In the genomic region with DNA sequence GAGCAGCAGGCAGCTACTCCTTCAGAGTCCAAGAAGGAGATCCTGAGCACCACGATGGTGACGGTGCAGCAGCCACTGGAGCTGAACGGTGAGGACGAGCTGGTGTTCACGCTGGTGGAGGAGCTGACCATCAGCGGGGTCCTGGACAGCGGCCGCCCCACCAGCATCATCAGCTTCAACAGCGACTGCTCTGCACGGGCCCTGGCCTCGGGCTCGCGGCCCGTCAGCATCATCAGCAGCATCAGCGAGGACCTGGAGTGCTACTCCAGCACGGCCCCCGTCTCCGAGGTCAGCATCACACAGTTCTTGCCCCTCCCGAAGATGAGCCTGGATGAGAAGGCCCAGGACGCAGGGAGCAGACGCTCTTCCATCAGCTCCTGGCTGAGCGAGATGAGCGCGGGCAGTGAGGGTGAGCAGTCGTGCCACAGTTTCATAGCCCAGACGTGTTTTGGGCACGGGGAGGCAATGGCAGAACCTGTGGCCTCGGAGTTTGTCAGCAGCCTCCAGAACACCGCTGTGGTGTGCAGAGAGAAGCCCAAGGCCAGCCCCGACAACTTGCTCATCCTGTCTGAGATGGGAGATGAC, we compare ENCODE assay signal across 19 cellular contexts.
"Had no signal": no experiment of that assay in that cellular context is flagged by ENCODE, and none has a peak within 500 bp of the region (broad histone marks: within the 10 kb centered on the region; RNA-seq: fewer than 3 reads in every experiment).

No MANE protein-coding gene starts in this region.

- H3K36me3 Mint-ChIP-seq: activated naive CD8-positive, alpha-beta T cell had no signal

- H3K9me3 Mint-ChIP-seq: brain; T-helper 1 cell treated with Interleukin-12 subunit alpha and Interleukin-12 subunit beta and Interleukin-4 antibody, amounts not matched to agents 30 μg/mL and 1 μg/mL, for 36 hours had no signal

- ATAC-seq: activated CD4-positive, CD25-positive, alpha-beta regulatory T cell treated with anti-CD3 and anti-CD28 coated beads, Interleukin-2, amount 50 U/mL, for 24 hours; activated CD8-positive, alpha-beta T cell treated with anti-CD3 and anti-CD28 coated beads, Interleukin-2, amount 10 ng/mL, durations not matched to agents 7 days and 5 days had no signal

- H3K27me3 ChIP-seq: cardiac muscle cell had no signal

- H3K4me3 Mint-ChIP-seq: activated CD8-positive, alpha-beta T cell treated with anti-CD3 and anti-CD28 coated beads, Interleukin-2, amount 10 ng/mL, durations not matched to agents 7 days and 5 days; activated naive CD8-positive, alpha-beta T cell; brain; T-helper 1 cell treated with Interleukin-12 subunit alpha and Interleukin-12 subunit beta and Interleukin-4 antibody, amounts not matched to agents 30 μg/mL and 1 μg/mL, for 36 hours had no signal

- H3K4me2 ChIP-seq: PC-9 had no signal

- H2AFZ ChIP-seq: PC-9 had no signal

- H3K27me3 Mint-ChIP-seq: activated naive CD8-positive, alpha-beta T cell had no signal

- DNase-seq: activated CD4-positive, alpha-beta T cell treated with anti-CD3 and anti-CD28 coated beads for 4 hours; activated CD8-positive, alpha-beta memory T cell treated with anti-CD3 and anti-CD28 coated beads, Interleukin-2, amount 50 U/mL, for 48 hours; activated CD8-positive, alpha-beta T cell treated with anti-CD3 and anti-CD28 coated beads, Interleukin-2, amount 10 ng/mL, durations not matched to agents 7 days and 5 days; activated naive CD4-positive, alpha-beta T cell treated with Interleukin-2 at 50 U/mL for 16 hours; activated T-cell treated with anti-CD3 and anti-CD28 coated beads, Interleukin-2, amount 50 U/mL, for 1 hour; amygdala; MM.1S; NCI-H1105 treated with DMSO at 0.1 percent for 48 hours; NCI-H1436 treated with DMSO at 0.1 percent for 48 hours; NCI-H187; NCI-H2081; NCI-H446; PC-9; SHP77 treated with DMSO at 0.1 percent for 48 hours had no signal

- H3K27ac ChIP-seq: PC-9 had no signal

- H3K4me3 ChIP-seq: cardiac muscle cell, PC-9 had no signal

- H3K27ac Mint-ChIP-seq: activated CD8-positive, alpha-beta T cell treated with anti-CD3 and anti-CD28 coated beads, Interleukin-2, amount 10 ng/mL, durations not matched to agents 7 days and 5 days; activated naive CD8-positive, alpha-beta T cell; brain; T-helper 1 cell treated with Interleukin-12 subunit alpha and Interleukin-12 subunit beta and Interleukin-4 antibody, amounts not matched to agents 30 μg/mL and 1 μg/mL, for 36 hours had no signal
